3 cellular contexts compared by ENCODE assay signal in the genomic region with DNA sequence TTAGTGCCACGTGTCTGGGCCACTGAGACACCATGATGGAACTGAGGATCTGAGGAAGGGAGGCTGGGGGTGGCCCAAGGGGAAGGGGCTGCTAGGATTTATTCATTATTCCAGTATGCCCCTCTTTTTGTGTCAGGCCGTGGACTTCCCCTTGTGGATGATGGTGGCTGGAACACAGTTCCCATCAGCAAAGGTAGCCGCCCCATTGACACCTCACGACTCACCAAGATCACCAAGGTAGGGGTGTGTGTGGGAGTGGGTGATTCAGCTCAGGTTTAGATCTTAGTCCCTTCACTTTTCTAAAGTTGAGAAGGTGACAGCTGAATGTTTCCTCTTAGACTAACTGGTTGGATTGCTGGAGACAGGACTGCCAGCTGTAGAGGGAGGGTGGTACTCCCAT.
TF ChIP-seq lines count a peak whose summit lies in the region.

No MANE protein-coding gene starts in this region.

TF ChIP-seq in SK-N-SH, 30 proteins besides CTCF, POLR2A, EP300 and RAD21:
- no peak for TF ChIP-seq CHD2 (IDR thresholded peaks at IDR 0.05; ENCODE audit: low read length, partially characterized antibody)

TF ChIP-seq in SK-N-SH treated with all-trans-retinoic acid at 6 μM for 48 hours, 23 proteins besides CTCF, POLR2A, EP300 and RAD21:
- TF ChIP-seq TOX (CRISPR knock-in tag; IDR thresholded peaks at IDR 0.05; ENCODE audit: borderline replicate concordance): no peak
- TF ChIP-seq BACH2 (CRISPR knock-in tag; IDR thresholded peaks at IDR 0.05; ENCODE audit: borderline replicate concordance): no peak
- no peak for TF ChIP-seq PATZ1 (CRISPR knock-in tag; IDR thresholded peaks at IDR 0.05; ENCODE audit: borderline replicate concordance)
- TF ChIP-seq ZFP30 (CRISPR knock-in tag; IDR thresholded peaks at IDR 0.05): no peak
- no peak for TF ChIP-seq TSHZ2 (CRISPR knock-in tag; IDR thresholded peaks at IDR 0.05)
- TF ChIP-seq ZNF565 (CRISPR knock-in tag; conservative IDR thresholded peaks at IDR 0.05; ENCODE audit: low read depth): no peak
- no peak for TF ChIP-seq ZC3H10 (CRISPR knock-in tag; IDR thresholded peaks at IDR 0.05)
- TF ChIP-seq ISL1 (CRISPR knock-in tag; IDR thresholded peaks at IDR 0.05): no peak
- no peak for TF ChIP-seq PPARA (CRISPR knock-in tag; IDR thresholded peaks at IDR 0.05; ENCODE audit: borderline replicate concordance)
- no peak for TF ChIP-seq ZFP3 (CRISPR knock-in tag; IDR thresholded peaks at IDR 0.05)
- no peak for TF ChIP-seq CSDC2 (CRISPR knock-in tag; IDR thresholded peaks at IDR 0.05)
- TF ChIP-seq, protein P1, sequence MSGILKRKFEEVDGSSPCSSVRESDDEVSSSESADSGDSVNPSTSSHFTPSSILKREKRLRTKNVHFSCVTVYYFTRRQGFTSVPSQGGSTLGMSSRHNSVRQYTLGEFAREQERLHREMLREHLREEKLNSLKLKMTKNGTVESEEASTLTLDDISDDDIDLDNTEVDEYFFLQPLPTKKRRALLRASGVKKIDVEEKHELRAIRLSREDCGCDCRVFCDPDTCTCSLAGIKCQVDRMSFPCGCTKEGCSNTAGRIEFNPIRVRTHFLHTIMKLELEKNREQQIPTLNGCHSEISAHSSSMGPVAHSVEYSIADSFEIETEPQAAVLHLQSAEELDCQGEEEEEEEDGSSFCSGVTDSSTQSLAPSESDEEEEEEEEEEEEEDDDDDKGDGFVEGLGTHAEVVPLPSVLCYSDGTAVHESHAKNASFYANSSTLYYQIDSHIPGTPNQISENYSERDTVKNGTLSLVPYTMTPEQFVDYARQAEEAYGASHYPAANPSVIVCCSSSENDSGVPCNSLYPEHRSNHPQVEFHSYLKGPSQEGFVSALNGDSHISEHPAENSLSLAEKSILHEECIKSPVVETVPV (CRISPR knock-in tag; IDR thresholded peaks at IDR 0.05): no peak
- TF ChIP-seq RARB (CRISPR knock-in tag; IDR thresholded peaks at IDR 0.05): no peak
- TF ChIP-seq ZNF8 (CRISPR knock-in tag; IDR thresholded peaks at IDR 0.05): no peak
- no peak for TF ChIP-seq ESRRG (CRISPR knock-in tag; IDR thresholded peaks at IDR 0.05)
- TF ChIP-seq OSR1 (CRISPR knock-in tag; IDR thresholded peaks at IDR 0.05): no peak
- TF ChIP-seq POU6F1 (CRISPR knock-in tag; IDR thresholded peaks at IDR 0.05; ENCODE audit: borderline replicate concordance, low read depth): no peak
- no peak for TF ChIP-seq ARNTL (CRISPR knock-in tag; IDR thresholded peaks at IDR 0.05; ENCODE audit: borderline replicate concordance, low read depth)
- TF ChIP-seq SNAI2 (CRISPR knock-in tag; IDR thresholded peaks at IDR 0.05): no peak
- TF ChIP-seq ZNF70 (CRISPR knock-in tag; IDR thresholded peaks at IDR 0.05): no peak

TF ChIP-seq in IMR-90, 13 proteins besides CTCF, POLR2A, EP300 and RAD21:
- no peak for TF ChIP-seq USF2 (IDR thresholded peaks at IDR 0.05; ENCODE audit: low read depth, low read length)
